ENCODE assay signal across 1 cellular context in the genomic region with DNA sequence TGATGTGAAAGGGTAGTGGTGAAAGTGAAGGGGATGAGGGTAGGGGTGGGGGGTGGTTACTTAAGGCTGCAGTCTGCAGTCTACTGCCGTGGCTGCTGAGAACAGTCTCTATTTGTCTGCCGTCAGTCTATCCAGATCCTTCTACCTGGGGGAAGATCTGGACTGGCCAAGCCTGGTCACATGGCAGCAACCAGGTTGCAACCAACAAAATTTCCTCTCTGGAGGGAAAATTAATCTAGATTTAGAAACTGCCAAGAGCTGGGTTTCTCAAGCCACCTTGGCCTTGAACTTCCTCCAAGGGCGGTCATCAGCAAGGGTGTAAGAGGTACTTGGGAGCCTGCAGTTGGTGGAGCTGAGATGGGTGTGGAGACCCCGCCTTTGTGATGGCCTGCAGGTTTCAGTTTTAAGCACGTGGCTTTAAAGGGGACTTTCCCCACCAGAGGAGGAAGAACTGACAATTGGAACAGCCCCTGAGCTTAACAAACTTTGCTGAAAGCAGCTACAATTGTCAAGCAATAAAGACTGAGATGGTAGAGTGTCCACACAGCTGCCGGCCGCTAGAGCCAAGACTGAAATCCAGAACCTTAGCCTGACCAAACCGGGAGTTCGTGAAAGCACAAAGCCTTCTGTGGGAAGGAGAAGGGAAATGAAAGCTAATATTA.
TF ChIP-seq lines count a peak whose summit lies in the region.

No MANE protein-coding gene starts in this region.

TF ChIP-seq in IMR-90, 13 proteins besides CTCF, POLR2A, EP300 and RAD21:
- TF ChIP-seq CEBPB (IDR thresholded peaks at IDR 0.05; ENCODE audit: low read depth, low read length) (no peak), RFX5 (IDR thresholded peaks at IDR 0.05; ENCODE audit: low read depth, low read length) (no peak), NFE2L2 (IDR thresholded peaks at IDR 0.05; ENCODE audit: low read depth, low read length) (no peak), MXI1 (IDR thresholded peaks at IDR 0.05; ENCODE audit: borderline replicate concordance, low read depth, low read length) (no peak), MAZ (IDR thresholded peaks at IDR 0.05; ENCODE audit: borderline replicate concordance, low read depth, low read length) (no peak)
